18 cellular contexts compared by ENCODE assay signal in the genomic region with DNA sequence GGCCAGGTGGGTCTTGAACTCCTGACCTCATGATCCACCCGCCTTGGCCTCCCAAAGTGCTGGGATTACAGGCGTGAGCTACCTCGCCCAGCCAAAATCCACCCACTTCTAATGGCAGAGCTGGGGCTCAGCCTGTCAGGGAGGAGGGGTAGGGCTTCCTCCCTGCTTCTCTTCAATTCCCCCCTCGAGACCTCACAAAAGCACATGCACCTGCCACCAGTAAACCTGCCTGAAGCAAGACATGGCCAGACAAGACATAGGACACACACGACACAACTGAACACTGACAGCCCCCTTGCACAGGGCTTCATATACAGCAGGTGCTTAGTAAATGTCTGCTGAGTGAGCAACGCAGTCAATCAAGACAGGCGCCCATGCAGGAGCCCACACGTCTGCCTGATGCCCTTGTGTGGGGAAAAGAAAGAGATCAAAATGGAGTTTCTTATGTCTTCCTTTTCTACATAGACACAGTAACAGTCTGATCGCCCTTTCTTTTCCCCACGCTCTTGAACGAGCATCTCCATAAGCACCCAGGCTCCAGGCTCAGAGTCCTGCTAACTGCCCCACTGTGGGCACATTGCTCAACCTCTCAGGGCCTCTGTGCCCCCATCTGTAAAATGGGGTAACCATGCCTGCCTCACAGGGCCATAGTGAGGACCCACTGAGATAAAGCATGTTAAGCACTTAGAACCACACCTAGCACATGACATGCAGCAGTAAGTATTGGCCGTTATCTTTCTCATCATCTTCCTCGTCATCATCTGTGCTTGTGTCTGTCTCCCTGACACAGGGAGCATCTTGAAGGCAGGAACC.
"Had no signal": no experiment of that assay in that cellular context is flagged by ENCODE, and none has a peak within 500 bp of the region (broad histone marks: within the 10 kb centered on the region; RNA-seq: fewer than 3 reads in every experiment).

No MANE protein-coding gene starts in this region.

- H3K27ac Mint-ChIP-seq: activated CD4-positive, alpha-beta memory T cell treated with anti-CD3 and anti-CD28 coated beads for 36 hours; activated naive CD8-positive, alpha-beta T cell treated with anti-CD3 and anti-CD28 coated beads for 36 hours; neural progenitor cell had no signal

- H3K4me3 Mint-ChIP-seq: activated CD4-positive, alpha-beta memory T cell treated with anti-CD3 and anti-CD28 coated beads for 36 hours; activated naive CD8-positive, alpha-beta T cell treated with anti-CD3 and anti-CD28 coated beads for 36 hours; activated T-cell treated with anti-CD3 and anti-CD28 coated beads, Interleukin-2, amount 50 U/mL, for 4 hours; neural progenitor cell had no signal

- H3K4me1 Mint-ChIP-seq: activated naive CD8-positive, alpha-beta T cell treated with anti-CD3 and anti-CD28 coated beads for 36 hours had no signal

- H3K36me3 ChIP-seq: breast epithelium, left ventricle myocardium inferior, neural progenitor cell, stomach, uterus had no signal

- H3K9me3 ChIP-seq: breast epithelium, left ventricle myocardium inferior, stomach, uterus had no signal

- H3K36me3 Mint-ChIP-seq: activated CD4-positive, alpha-beta memory T cell treated with anti-CD3 and anti-CD28 coated beads for 36 hours; activated naive CD8-positive, alpha-beta T cell treated with anti-CD3 and anti-CD28 coated beads for 36 hours; neural progenitor cell had no signal

- H3K27me3 ChIP-seq: breast epithelium, dorsolateral prefrontal cortex, neural progenitor cell, stomach, uterus had no signal

- DNase-seq: activated CD4-positive, alpha-beta memory T cell treated with anti-CD3 and anti-CD28 coated beads for 36 hours; activated CD4-positive, alpha-beta T cell treated with anti-CD3 and anti-CD28 coated beads for 1 hour; activated effector memory CD4-positive, alpha-beta T cell treated with anti-CD3 and anti-CD28 coated beads, Interleukin-2, amount 50 U/mL, for 16 hours; activated naive CD8-positive, alpha-beta T cell treated with anti-CD3 and anti-CD28 coated beads for 36 hours; activated T-cell treated with anti-CD3 and anti-CD28 coated beads, Interleukin-2, amount 50 U/mL, for 4 hours; anterior cingulate cortex; foreskin melanocyte; left ventricle myocardium inferior; mesenchymal stem cell; retina; stimulated activated CD4-positive, alpha-beta T cell treated with anti-CD3 and anti-CD28 coated beads, Interleukin-4, amount 100 ng/mL, for 4 hours; stomach; T-helper 9 cell; uterus had no signal

- H3K9ac ChIP-seq: neural progenitor cell, parathyroid adenoma had no signal

- H3K4me1 ChIP-seq: parathyroid adenoma had no signal

- H3K4me3 ChIP-seq: breast epithelium, dorsolateral prefrontal cortex, left ventricle myocardium inferior, neural progenitor cell, stomach, uterus had no signal

- H3K9me3 Mint-ChIP-seq: activated CD4-positive, alpha-beta memory T cell treated with anti-CD3 and anti-CD28 coated beads for 36 hours; activated naive CD8-positive, alpha-beta T cell treated with anti-CD3 and anti-CD28 coated beads for 36 hours; activated T-cell treated with anti-CD3 and anti-CD28 coated beads, Interleukin-2, amount 50 U/mL, for 4 hours; neural progenitor cell had no signal

- H3K27ac ChIP-seq: left ventricle myocardium inferior, neural progenitor cell, parathyroid adenoma had no signal

- H3K27me3 Mint-ChIP-seq: activated CD4-positive, alpha-beta memory T cell treated with anti-CD3 and anti-CD28 coated beads for 36 hours had no signal
